20 cellular contexts compared by ENCODE assay signal in genomic region chr2:106176446-106177110, GRCh38. TPM values are rescaled to one million over a fixed set of nuclear protein-coding genes. Genes with fewer than 3 reads are reported as not detected.
DNase-seq lines count a peak whose midpoint lies in the region; ATAC-seq, FAIRE-seq and TF ChIP-seq lines count a peak whose summit lies in the region.
"Had no signal": no experiment of that assay in that cellular context is flagged by ENCODE, and none has a peak within 500 bp of the region (broad histone marks: within the 10 kb centered on the region; RNA-seq: fewer than 3 reads in every experiment).

No MANE protein-coding gene starts in this region.

- DNase-seq in CD4-positive, CD25-positive, alpha-beta regulatory T cell: no peak
- DNase-seq in GM23338 (ENCODE audit: low spot score) (no peak), K562 (ENCODE audit: extremely low read depth in 1 of 4, low spot score in 3 of 4) (no peak), left colon (no peak), Kasumi-1 (lab: John Stamatoyannopoulos, UW) (no peak)
- DNase-seq in naive thymus-derived CD8-positive, alpha-beta T cell: no peak
- DNase-seq in central memory CD4-positive, alpha-beta T cell: no peak
- no peak for DNase-seq in stimulated activated CD4-positive, alpha-beta T cell treated with anti-CD3 and anti-CD28 coated beads, Interleukin-4, amount 100 ng/mL, for 24 hours
- DNase-seq: ACHN, KG1, MM.1S, NCI-H1105, NCI-H1694 treated with DMSO at 0.1 percent for 48 hours, NCI-H446, PC-9 had no signal

- no peak overlapping the region for H3K9ac ChIP-seq in K562 (ENCODE audit: insufficient read depth in 1 of 2, low read depth in 2 of 2, low read length in 2 of 2)

- CTCF ChIA-PET in K562 (lab: Yijun Ruan, JAX; ENCODE audit: low intra/inter-chr PET ratio): no interaction called here

- in situ Hi-C loops in K562 (cut with MboI): no loop called here

- no peak for ATAC-seq in CD4-positive, CD25-positive, alpha-beta regulatory T cell (ENCODE audit: low read depth in 2 of 2)
- ATAC-seq in GM23338 (peak; percentile 52), K562 (peak; percentile 38; the same call in 2 of the 3 replicates), left colon (no peak)
- ATAC-seq in naive thymus-derived CD8-positive, alpha-beta T cell: no peak
- ATAC-seq: Right ventricle myocardium inferior had no signal

- TF ChIP-seq CTCF in GM23338 (conservative IDR thresholded peaks at IDR 0.05; ENCODE audit: low read depth in 2 of 2) (no peak), K562 (IDR thresholded peaks at IDR 0.05 in 2 of 3, conservative IDR thresholded peaks at IDR 0.05 in 1 of 3; ENCODE audit: insufficient read depth in 2 of 3, low read depth in 1 of 3, low read length in 3 of 3) (no peak)

- H3K9me3 ChIP-seq in CD4-positive, CD25-positive, alpha-beta regulatory T cell (ENCODE audit: control insufficient read depth in 2 of 2, low read length in 2 of 2): no peaks in the 10 kb centered on the region
- no peaks in the 10 kb centered on the region for H3K9me3 ChIP-seq in K562 (replicated peaks; ENCODE audit: control insufficient read depth, insufficient read depth, low read depth, low read length)
- H3K9me3 ChIP-seq: HAP-1 had no signal

- intact Hi-C loops in K562 (cut with micrococcal nuclease) (no loop called here), left colon (cut with DNase I, micrococcal nuclease) (no loop called here)

- H3K27ac ChIP-seq in CD4-positive, CD25-positive, alpha-beta regulatory T cell (ENCODE audit: insufficient read depth, low read length, poor library complexity, severe bottlenecking): no peak overlapping the region
- peak overlapping the region; percentile 59; the same call in 1 of the 2 replicates for H3K27ac ChIP-seq in GM23338 (ENCODE audit: low read depth)
- H3K27ac ChIP-seq in K562 (ENCODE audit: extremely low read depth, low read depth, low read length): no peak overlapping the region
- H3K27ac ChIP-seq: HL-60, PC-9, SK-N-MC had no signal

- no peaks in the 10 kb centered on the region for H3K9me1 ChIP-seq in K562 (ENCODE audit: control insufficient read depth, insufficient read depth, low read length)

- peaks cover 19 to 91% (median 65%) of the 10 kb centered on the region in 4 donors for H3K4me1 Mint-ChIP-seq in CD4-positive, CD25-positive, alpha-beta regulatory T cell
- H3K4me1 Mint-ChIP-seq in GM23338: peaks cover 34% of the 10 kb centered on the region
- peaks cover 53 to 93% (median 84%) of the 10 kb centered on the region in 4 donors for H3K4me1 Mint-ChIP-seq in naive thymus-derived CD8-positive, alpha-beta T cell

- H4K20me1 ChIP-seq in GM23338 (replicated peaks; ENCODE audit: insufficient read depth) (peaks cover 25% of the 10 kb centered on the region), K562 (replicated peaks; ENCODE audit: control insufficient read depth, insufficient read depth, low read length) (peaks cover 13% of the 10 kb centered on the region)

- H3K27ac Mint-ChIP-seq in CD4-positive, CD25-positive, alpha-beta regulatory T cell: peak overlapping the region; percentile 34 to 78 (median 71)
- 0 out of 2 replicates have a peak overlapping the region, but pooled peaks have one; percentile 43 for H3K27ac Mint-ChIP-seq in GM23338
- peak overlapping the region in 7 of 10 donors; percentile 30 to 81 (median 79) for H3K27ac Mint-ChIP-seq in naive thymus-derived CD8-positive, alpha-beta T cell

- H3K9me3 Mint-ChIP-seq in CD4-positive, CD25-positive, alpha-beta regulatory T cell: no peaks in the 10 kb centered on the region
- H3K9me3 Mint-ChIP-seq in GM23338: no peaks in the 10 kb centered on the region
- H3K9me3 Mint-ChIP-seq in naive thymus-derived CD8-positive, alpha-beta T cell: no peaks in the 10 kb centered on the region

- BruUV-seq in K562 (replicated peaks; lab: Mats Ljungman, UMichigan): no TSS peak

- no peak for TF ChIP-seq RAD21 in K562 (CRISPR knock-in tag; conservative IDR thresholded peaks at IDR 0.05 in 1 of 2, IDR thresholded peaks at IDR 0.05 in 1 of 2)

- H3K4me3 ChIP-seq in CD4-positive, CD25-positive, alpha-beta regulatory T cell (ENCODE audit: low read depth, low read length): no peak overlapping the region
- H3K4me3 ChIP-seq in GM23338 (no peak overlapping the region), K562 (no peak overlapping the region)
- H3K4me3 ChIP-seq: HAP-1, PC-9, SK-N-MC had no signal

- H3K27me3 Mint-ChIP-seq in CD4-positive, CD25-positive, alpha-beta regulatory T cell: no peaks in the 10 kb centered on the region
- peaks cover 7% of the 10 kb centered on the region for H3K27me3 Mint-ChIP-seq in GM23338 (ENCODE audit: insufficient read depth, low read depth, poor library complexity)
- no peaks in the 10 kb centered on the region for H3K27me3 Mint-ChIP-seq in naive thymus-derived CD8-positive, alpha-beta T cell

- peaks cover 96% of the 10 kb centered on the region for H3K79me2 ChIP-seq in GM23338 (replicated peaks; ENCODE audit: insufficient read depth)
- H3K79me2 ChIP-seq in K562 (ENCODE audit: control insufficient read depth, insufficient read depth, low read length): peaks cover 47% of the 10 kb centered on the region

- H3K36me3 ChIP-seq in CD4-positive, CD25-positive, alpha-beta regulatory T cell (ENCODE audit: control insufficient read depth, insufficient read depth, low read length): no peaks in the 10 kb centered on the region
- H3K36me3 ChIP-seq in GM23338 (ENCODE audit: insufficient read depth) (no peaks in the 10 kb centered on the region), K562 (ENCODE audit: control insufficient read depth, insufficient read depth, low read length) (peaks cover 12% of the 10 kb centered on the region; the same call in 2 of the 3 replicates)
- H3K36me3 ChIP-seq: HAP-1 had no signal

- H3K4me2 ChIP-seq in GM23338 (no peak overlapping the region), K562 (ENCODE audit: insufficient read depth, low read length) (no peak overlapping the region)
- H3K4me2 ChIP-seq: PC-9 had no signal

- H3K9me2 ChIP-seq in GM23338 (ENCODE audit: insufficient read depth): no peaks in the 10 kb centered on the region

- H2AFZ ChIP-seq in GM23338 (no peak overlapping the region), K562 (ENCODE audit: low read depth, low read length) (no peak overlapping the region)
- H2AFZ ChIP-seq: PC-9 had no signal

- no peak for TF ChIP-seq EP300 in K562 (IDR thresholded peaks at IDR 0.05; ENCODE audit: low read length)

- POLR2A ChIA-PET in K562 (lab: Yijun Ruan, JAX): interaction anchor here (0.6 to 0.8 kb wide), 2 partner anchors 17 to 84 kb away, joined by 3 read pairs; no protein-coding TSS in a partner anchor
- POLR2A ChIA-PET in naive thymus-derived CD8-positive, alpha-beta T cell (lab: Charles Lee): interaction anchor here (1.3 kb wide), 1 partner anchor 17 kb away, joined by 5 read pairs; no protein-coding TSS in a partner anchor

- no peak for TF ChIP-seq POLR2A in K562 (conservative IDR thresholded peaks at IDR 0.05)

- peaks cover 32% of the 10 kb centered on the region for H3K4me1 ChIP-seq in CD4-positive, CD25-positive, alpha-beta regulatory T cell (ENCODE audit: control insufficient read depth, insufficient read depth, low read length, poor library complexity, severe bottlenecking)
- H3K4me1 ChIP-seq in GM23338 (ENCODE audit: insufficient read depth): peaks cover 18% of the 10 kb centered on the region
- peaks cover 0 to 6% of the 10 kb centered on the region in 2 experiments; a peak in 3 of 5 replicates for H3K4me1 ChIP-seq in K562 (replicated peaks in 1 of 2; ENCODE audit: control insufficient read depth in 2 of 2, insufficient read depth in 2 of 2, low read length in 2 of 2)
- H3K4me1 ChIP-seq: HAP-1 had no signal

- no peaks in the 10 kb centered on the region for H3K27me3 ChIP-seq in CD4-positive, CD25-positive, alpha-beta regulatory T cell (ENCODE audit: control insufficient read depth, insufficient read depth, low read length)
- no peaks in the 10 kb centered on the region for H3K27me3 ChIP-seq in GM23338 (ENCODE audit: insufficient read depth)
- no peaks in the 10 kb centered on the region for H3K27me3 ChIP-seq in K562 (ENCODE audit: control insufficient read depth in 2 of 2, insufficient read depth in 2 of 2, low read length in 2 of 2)

- FAIRE-seq in K562 (lab: Jason Lieb, UNC): no peak
- FAIRE-seq: GM18507 had no signal

- peak overlapping the region in 2 of 4 donors; percentile 24 to 61 for H3K4me3 Mint-ChIP-seq in CD4-positive, CD25-positive, alpha-beta regulatory T cell
- no peak overlapping the region for H3K4me3 Mint-ChIP-seq in GM23338
- H3K4me3 Mint-ChIP-seq in naive thymus-derived CD8-positive, alpha-beta T cell: peak overlapping the region in 2 of 10 donors; percentile 24 to 52

- H3K36me3 Mint-ChIP-seq in CD4-positive, CD25-positive, alpha-beta regulatory T cell: peaks cover 18% of the 10 kb centered on the region
- no peaks in the 10 kb centered on the region; the same call in 2 of the 3 replicates for H3K36me3 Mint-ChIP-seq in GM23338 (ENCODE audit: low read depth)
- peaks cover 5 to 23% (median 5%) of the 10 kb centered on the region in 3 donors for H3K36me3 Mint-ChIP-seq in naive thymus-derived CD8-positive, alpha-beta T cell

- 59% methylated on average over 9 of the region's 10 CpGs for WGBS in K562 (ENCODE audit: insufficient coverage, low coverage, missing lambda C conversion rate)

- no peaks in the 10 kb centered on the region for H3F3A ChIP-seq in GM23338 (replicated peaks; ENCODE audit: low read depth)

RNA-seq across cellular contexts. Expression of gene UXS1, which starts 17.5 kb away (rescaled TPM):
- 162 TPM for total RNA-seq in CD4-positive, CD25-positive, alpha-beta regulatory T cell
- polyA plus RNA-seq in CD4-positive, CD25-positive, alpha-beta regulatory T cell: 100 to 1,000 TPM in 3 of 4 donors, 10 to 100 TPM in 1; 83.3 to 125 (median 110) TPM
- 50.2 and 131 TPM in 2 replicates for total RNA-seq in GM23338 (2014; rRNA removed; shearing (Covaris generic))
- polyA plus RNA-seq in GM23338 (2016; fragmentation: Nextera tagmentation; extraction: Ambion mirVana) (38.4 and 48.7 TPM in 2 replicates), K562 (2011; rRNA removed) (24.1 and 25.5 TPM in 2 replicates), K562 (2014; fragmentation: Illumina TruSeq; extraction: Trizol) (22.8 and 25.8 TPM in 2 replicates), K562 (2014; fragmentation: Nextera tagmentation; extraction: Ambion mirVana) (10 to 100 TPM in 1 of 2 experiments, 1 to 10 TPM in 1; 5.8 to 11.3 TPM), K562 (2014; rRNA removed) (22.7 and 25.5 TPM in 2 replicates)
- total RNA-seq in K562 (2011; cell fraction: chromatin; rRNA removed; ENCODE audit: low replicate concordance): 83.6 and 100 TPM in 2 replicates
- total RNA-seq in K562 (2011; cell fraction: nucleolus; rRNA removed): 57.7 and 64.7 TPM in 2 replicates
- total RNA-seq in K562 (2011; cell fraction: nucleoplasm; rRNA removed): 74.1 and 83.9 TPM in 2 replicates
- total RNA-seq in K562 (2014; rRNA removed) (15.0 and 19.1 TPM in 2 replicates), K562 (2014; rRNA removed; fragmentation: Illumina TruSeq; extraction: Trizol) (14.2 and 15.2 TPM in 2 replicates), K562 (2015; rRNA removed; fragmentation: Illumina TruSeq; extraction: Trizol) (13.8 and 15.0 TPM in 2 replicates), K562 (2021) (22.4 and 25.4 TPM in 2 replicates), left colon (10 to 100 TPM; 32.2 to 35.5 TPM)
- 18.8 and 22.4 TPM in 2 replicates for polyA plus RNA-seq in K562 (2011; cell fraction: cytosol; rRNA removed)
- polyA plus RNA-seq in K562 (2011; cell fraction: nucleus; rRNA removed): 37.9 and 48.2 TPM in 2 replicates
- polyA plus RNA-seq in K562 (2012): 22.1 and 26.2 TPM in 2 replicates
- polyA minus RNA-seq in K562 (2011; rRNA and poly(A)+ RNA removed): 54.5 and 56.5 TPM in 2 replicates
- 28.0 and 29.7 TPM in 2 replicates for polyA minus RNA-seq in K562 (2011; cell fraction: cytosol; rRNA and poly(A)+ RNA removed)
- 34.9 and 48.7 TPM in 2 replicates for polyA minus RNA-seq in K562 (2011; cell fraction: nucleus; rRNA and poly(A)+ RNA removed)
- 100 to 1,000 TPM; 186 to 187 TPM for total RNA-seq in naive thymus-derived CD8-positive, alpha-beta T cell
- polyA plus RNA-seq in naive thymus-derived CD8-positive, alpha-beta T cell: 100 to 1,000 TPM in 1 of 3 donors, 10 to 100 TPM in 2; 56.4 to 108 (median 74.9) TPM

Comparison
In these comparisons a context has a peak if more than half of its experiments do, and no peak if none do; other contexts are left out.
1. ATAC-seq: peak in GM23338 (single experiment) and K562 (single experiment); none in CD4-positive, CD25-positive, alpha-beta regulatory T cell (0 of 2), naive thymus-derived CD8-positive, alpha-beta T cell (0 of 2) and left colon (single experiment).
2. Peak in every context shown above with its lines, with median percentiles within 50 percentile points of each other: H3K27ac Mint-ChIP-seq.